9 cellular contexts compared by ENCODE assay signal in genomic region chr7:20158684-20159083, GRCh38. TPM values are rescaled to one million over a fixed set of nuclear protein-coding genes. Genes with fewer than 3 reads are reported as not detected.
DNase-seq lines count a peak whose midpoint lies in the region; ATAC-seq, FAIRE-seq and TF ChIP-seq lines count a peak whose summit lies in the region.
"Had no signal": no experiment of that assay in that cellular context is flagged by ENCODE, and none has a peak within 500 bp of the region (broad histone marks: within the 10 kb centered on the region; RNA-seq: fewer than 3 reads in every experiment).

No MANE protein-coding gene starts in this region.

- no peaks in the 10 kb centered on the region for H4K20me1 ChIP-seq in endothelial cell of umbilical vein (replicated peaks; ENCODE audit: control insufficient read depth, extremely low read depth, insufficient read depth, low read length)

- FAIRE-seq in endothelial cell of umbilical vein (lab: Jason Lieb, UNC): peak; percentile 78
- no peak for FAIRE-seq in HTR-8/SVneo (lab: Jason Lieb, UNC)

- H3K4me3 Mint-ChIP-seq in HFFc6: no peak overlapping the region
- no peak overlapping the region for H3K4me3 Mint-ChIP-seq in CD4-positive, alpha-beta T cell
- H3K4me3 Mint-ChIP-seq: activated naive CD4-positive, alpha-beta T cell treated with anti-CD3 and anti-CD28 coated beads for 36 hours had no signal

- no peak for TF ChIP-seq EP300 in esophagus muscularis mucosa (IDR thresholded peaks at IDR 0.05)

- H3K36me3 Mint-ChIP-seq in HFFc6 (ENCODE audit: low read depth): no peaks in the 10 kb centered on the region; the same call in 1 of the 2 replicates
- no peaks in the 10 kb centered on the region for H3K36me3 Mint-ChIP-seq in CD4-positive, alpha-beta T cell (ENCODE audit: low read depth)

- H3K79me2 ChIP-seq in endothelial cell of umbilical vein (ENCODE audit: control insufficient read depth, insufficient read depth, low read length): no peaks in the 10 kb centered on the region

- H3K36me3 ChIP-seq in endothelial cell of umbilical vein (ENCODE audit: control insufficient read depth in 2 of 2, extremely low read depth in 1 of 2, insufficient read depth in 2 of 2, low read length in 2 of 2) (no peaks in the 10 kb centered on the region), esophagus muscularis mucosa (no peaks in the 10 kb centered on the region)

- CTCF ChIA-PET in endothelial cell of umbilical vein (lab: Charles Lee): interaction anchor here (0.6 to 3.3 kb wide), 11 partner anchors 14 to 450 kb away, joined by 3 to 53 read pairs (median 5); partner anchors contain the start of gene POLR1F
- CTCF ChIA-PET in CD4-positive, alpha-beta T cell (lab: Charles Lee): no interaction called here

- no peak overlapping the region for H3K9ac ChIP-seq in endothelial cell of umbilical vein (replicated peaks; ENCODE audit: extremely low read depth, insufficient read depth, low read length)

- no peaks in the 10 kb centered on the region for H3K4me1 Mint-ChIP-seq in HFFc6 (ENCODE audit: low read depth)
- no peaks in the 10 kb centered on the region for H3K4me1 Mint-ChIP-seq in CD4-positive, alpha-beta T cell (ENCODE audit: low read depth)

- H3K27ac Mint-ChIP-seq in HFFc6: no peak overlapping the region
- H3K27ac Mint-ChIP-seq in CD4-positive, alpha-beta T cell: no peak overlapping the region
- H3K27ac Mint-ChIP-seq: activated naive CD4-positive, alpha-beta T cell treated with anti-CD3 and anti-CD28 coated beads for 36 hours had no signal

- no peak for ATAC-seq in CD4-positive, alpha-beta T cell (ENCODE audit: poor library complexity)

- POLR2A ChIA-PET in endothelial cell of umbilical vein (lab: Charles Lee): no interaction called here
- POLR2A ChIA-PET in CD4-positive, alpha-beta T cell (lab: Charles Lee): no interaction called here

- H3K27me3 ChIP-seq in endothelial cell of umbilical vein (ENCODE audit: control insufficient read depth in 2 of 2, insufficient read depth in 2 of 2, low read length in 2 of 2) (no peaks in the 10 kb centered on the region), esophagus muscularis mucosa (no peaks in the 10 kb centered on the region)
- H3K27me3 ChIP-seq in CD4-positive, alpha-beta T cell (ENCODE audit: control insufficient read depth, insufficient read depth, low read length): no peaks in the 10 kb centered on the region

- peaks cover 27% of the 10 kb centered on the region; the same call in 1 of the 2 replicates for H3K9me3 Mint-ChIP-seq in HFFc6
- H3K9me3 Mint-ChIP-seq in CD4-positive, alpha-beta T cell: no peaks in the 10 kb centered on the region
- H3K9me3 Mint-ChIP-seq: activated naive CD4-positive, alpha-beta T cell treated with anti-CD3 and anti-CD28 coated beads for 36 hours had no signal

- no peak overlapping the region for H3K4me3 ChIP-seq in endothelial cell of umbilical vein (replicated peaks in 1 of 3; ENCODE audit: insufficient read depth in 1 of 3, low read depth in 1 of 3, low read length in 3 of 3)
- H3K4me3 ChIP-seq in esophagus muscularis mucosa: no peak overlapping the region

- H3K27ac ChIP-seq in endothelial cell of umbilical vein (ENCODE audit: insufficient read depth, low read depth, low read length) (no peak overlapping the region), esophagus muscularis mucosa (replicated peaks in 1 of 4) (no peak overlapping the region)
- H3K27ac ChIP-seq in CD4-positive, alpha-beta T cell (ENCODE audit: low read depth, low read length): no peak overlapping the region

- intact Hi-C loops in endothelial cell of umbilical vein (cut with micrococcal nuclease) (loop anchor here (1.0 to 10.0 kb wide), 5 partner anchors 153 to 489 kb away; no protein-coding TSS in a partner anchor), esophagus muscularis mucosa (cut with DNase I) (no loop called here)
- intact Hi-C loops in CD4-positive, alpha-beta T cell (cut with DNase I, micrococcal nuclease): no loop called here

- no peaks in the 10 kb centered on the region; the same call in 1 of the 2 replicates for H3K27me3 Mint-ChIP-seq in HFFc6 (ENCODE audit: insufficient read depth)
- no peaks in the 10 kb centered on the region for H3K27me3 Mint-ChIP-seq in CD4-positive, alpha-beta T cell

- in situ Hi-C loops in GM13977 (cut with MboI; ENCODE audit: low pct_unique_long_range_greater_than_20kb, low sequenced_read_pairs, unreplicated experiment): loop anchor here (25.0 kb wide), 2 partner anchors 171 to 396 kb away; partner anchors contain the start of gene TMEM196

- H3K4me1 ChIP-seq in endothelial cell of umbilical vein (ENCODE audit: control insufficient read depth, extremely low read depth, insufficient read depth, low read length): no peaks in the 10 kb centered on the region
- peaks cover 0 to 3% (median under 1%) of the 10 kb centered on the region in 4 donors for H3K4me1 ChIP-seq in esophagus muscularis mucosa

- H3K4me2 ChIP-seq in endothelial cell of umbilical vein (ENCODE audit: insufficient read depth, low read length): no peak overlapping the region

- 26% methylated on average over 1 of the region's 1 CpG for WGBS in esophagus muscularis mucosa

- H3K9me1 ChIP-seq in endothelial cell of umbilical vein (replicated peaks; ENCODE audit: control insufficient read depth, extremely low read depth, insufficient read depth, low read length): no peaks in the 10 kb centered on the region

- no TSS peak for BruUV-seq in endothelial cell of umbilical vein (replicated peaks; lab: Mats Ljungman, UMichigan)

- no peak for TF ChIP-seq POLR2A in endothelial cell of umbilical vein (IDR thresholded peaks at IDR 0.05; ENCODE audit: low read depth, low read length)
- no peak for TF ChIP-seq POLR2A in esophagus muscularis mucosa (IDR thresholded peaks at IDR 0.05; ENCODE audit: low read depth)

- peak overlapping the region; percentile 48 for H2AFZ ChIP-seq in endothelial cell of umbilical vein (ENCODE audit: low read depth, low read length)

- DNase-seq in GM13977 (ENCODE audit: low spot score) (no peak), LHCN-M2 (ENCODE audit: low read depth) (peak; percentile 41), endothelial cell of umbilical vein (ENCODE audit: low read depth, low spot score) (peak; percentile 39), pons (ENCODE audit: low spot score) (peak; percentile 79), esophagus muscularis mucosa (ENCODE audit: extremely low spot score) (no peak), HTR-8/SVneo (ENCODE audit: insufficient read length, low spot score) (no peak), HFFc6 (no peak)
- DNase-seq in CD4-positive, alpha-beta T cell: no peak
- DNase-seq: activated naive CD4-positive, alpha-beta T cell treated with anti-CD3 and anti-CD28 coated beads for 36 hours had no signal

- dilution Hi-C loops in endothelial cell of umbilical vein (cut with MboI; ENCODE audit: extremely low pct_ligation_motif_present, low sequenced_read_pairs): no loop called here

- no peaks in the 10 kb centered on the region for H3K9me3 ChIP-seq in endothelial cell of umbilical vein (replicated peaks; ENCODE audit: control insufficient read depth, insufficient read depth, low read length)
- H3K9me3 ChIP-seq in esophagus muscularis mucosa: no peaks in the 10 kb centered on the region
- H3K9me3 ChIP-seq in CD4-positive, alpha-beta T cell (ENCODE audit: control insufficient read depth, low read length): no peaks in the 10 kb centered on the region

- TF ChIP-seq CTCF in GM13977 (IDR thresholded peaks at IDR 0.05; ENCODE audit: extremely low read depth, insufficient read depth, missing control alignments) (peak; percentile 42), endothelial cell of umbilical vein (IDR thresholded peaks at IDR 0.05; ENCODE audit: extremely low read depth in 1 of 2, insufficient read depth in 1 of 2, low read depth in 1 of 2, low read length in 2 of 2) (peak in 1 of 2 donors; percentile 18), esophagus muscularis mucosa (IDR thresholded peaks at IDR 0.05) (peak in 1 of 3 experiments; percentile 15), HFFc6 (IDR thresholded peaks at IDR 0.05) (no peak)
- no peak for TF ChIP-seq CTCF in CD4-positive, alpha-beta T cell (IDR thresholded peaks at IDR 0.05)

TF ChIP-seq in endothelial cell of umbilical vein, 7 proteins besides CTCF, POLR2A, EP300 and RAD21:
- TF ChIP-seq POLR2AphosphoS5 (IDR thresholded peaks at IDR 0.05; ENCODE audit: insufficient read depth, low read depth, low read length) (no peak), MAX (IDR thresholded peaks at IDR 0.05; ENCODE audit: insufficient read depth, insufficient read length) (no peak), MYC (IDR thresholded peaks at IDR 0.05; ENCODE audit: low read depth, low read length) (no peak), JUN (IDR thresholded peaks at IDR 0.05; ENCODE audit: borderline replicate concordance, insufficient read depth, insufficient read length, low read depth) (no peak), GATA2 (IDR thresholded peaks at IDR 0.05; ENCODE audit: insufficient read depth, insufficient read length, low read depth, low read length) (no peak), FOS (IDR thresholded peaks at IDR 0.05; ENCODE audit: borderline replicate concordance, insufficient read depth, low read length) (no peak), EZH2 (IDR thresholded peaks at IDR 0.05; ENCODE audit: borderline replicate concordance, low read depth, low read length, severe bottlenecking) (no peak)

RNA-seq across cellular contexts. Expression of gene MACC1, which starts 58.5 kb away (rescaled TPM):
- total RNA-seq in LHCN-M2 (2014; rRNA removed) (0.06 and 0.11 TPM in 2 replicates), endothelial cell of umbilical vein (not detected in 2 replicates), esophagus muscularis mucosa (under 1 TPM; under 0.01 to 0.17 (median 0.15) TPM)
- 0.01 TPM for polyA plus RNA-seq in LHCN-M2 (2012)
- polyA plus RNA-seq in endothelial cell of umbilical vein: not detected in 2 replicates
- polyA plus RNA-seq in endothelial cell of umbilical vein (2011; cell fraction: cytosol; rRNA removed): not detected in 2 replicates
- polyA plus RNA-seq in endothelial cell of umbilical vein (2011; cell fraction: nucleus; rRNA removed): 0.01 TPM in 2 replicates
- polyA plus RNA-seq in endothelial cell of umbilical vein (2012): not detected in 2 replicates
- 0.06 TPM in 1 of 2 replicates, not detected in the other for polyA minus RNA-seq in endothelial cell of umbilical vein
- 0.72 TPM for polyA minus RNA-seq in endothelial cell of umbilical vein (2011; cell fraction: cytosol; rRNA and poly(A)+ RNA removed)
- polyA minus RNA-seq in endothelial cell of umbilical vein (2011; cell fraction: nucleus; rRNA and poly(A)+ RNA removed): 0.10 TPM in 2 replicates
- total RNA-seq in HFFc6 (2021; fragmentation: NEBNext Ultra II Directional; extraction: Animal tissue kit (Norgen Biotek cat#: 25700)): not detected
- total RNA-seq in CD4-positive, alpha-beta T cell: under 1 TPM; 0.05 to 0.14 TPM

Comparison
In these comparisons a context has a peak if more than half of its experiments do, and no peak if none do; other contexts are left out.
1. DNase-seq: peak in LHCN-M2 (single experiment), endothelial cell of umbilical vein (single experiment) and pons (single experiment); none in GM13977 (single experiment), esophagus muscularis mucosa (single experiment), HTR-8/SVneo (single experiment), HFFc6 (single experiment) and CD4-positive, alpha-beta T cell (0 of 10).